3 cellular contexts compared by ENCODE assay signal in genomic region chr2:18105929-18106328, GRCh38.
TF ChIP-seq lines count a peak whose summit lies in the region.

No MANE protein-coding gene starts in this region.

TF ChIP-seq in GM23338, 12 proteins besides CTCF, POLR2A, EP300 and RAD21 (continues in another document):
- no peak for TF ChIP-seq REST (IDR thresholded peaks at IDR 0.05; ENCODE audit: unreplicated experiment)
- TF ChIP-seq CREB1 (CRISPR knock-in tag; IDR thresholded peaks at IDR 0.05; ENCODE audit: low read depth), result no peak

TF ChIP-seq in IMR-90, 13 proteins besides CTCF, POLR2A, EP300 and RAD21:
- peak; percentile 94 for TF ChIP-seq MAFK (IDR thresholded peaks at IDR 0.05; ENCODE audit: low read depth, low read length)
- TF ChIP-seq CEBPB (IDR thresholded peaks at IDR 0.05; ENCODE audit: low read depth, low read length), result no peak
- 0 out of 2 replicates have a peak, but pooled peaks have one; percentile 17 for TF ChIP-seq NFE2L2 (IDR thresholded peaks at IDR 0.05; ENCODE audit: low read depth, low read length)
- TF ChIP-seq FOS (IDR thresholded peaks at IDR 0.05; ENCODE audit: low read depth, low read length), result no peak

TF ChIP-seq in H1, 55 proteins besides CTCF, POLR2A, EP300 and RAD21:
- TF ChIP-seq JUN (IDR thresholded peaks at IDR 0.05; ENCODE audit: low read depth, low read length), result no peak
- TF ChIP-seq BRCA1 (IDR thresholded peaks at IDR 0.05; ENCODE audit: low read depth, low read length), result no peak
- no peak for TF ChIP-seq SP1 (IDR thresholded peaks at IDR 0.05; ENCODE audit: low read depth, low read length)
- TF ChIP-seq YY1 (IDR thresholded peaks at IDR 0.05; ENCODE audit: low read depth, low read length), result no peak
- TF ChIP-seq BACH1 (IDR thresholded peaks at IDR 0.05; ENCODE audit: low read length), result no peak
- TF ChIP-seq MAX (IDR thresholded peaks at IDR 0.05), result no peak
- peak; percentile 62; the same call in 1 of the 2 replicates for TF ChIP-seq MAFK (IDR thresholded peaks at IDR 0.05; ENCODE audit: low read depth, low read length)
- no peak for TF ChIP-seq SUZ12 (IDR thresholded peaks at IDR 0.05; ENCODE audit: low read length)
